In the genomic region with DNA sequence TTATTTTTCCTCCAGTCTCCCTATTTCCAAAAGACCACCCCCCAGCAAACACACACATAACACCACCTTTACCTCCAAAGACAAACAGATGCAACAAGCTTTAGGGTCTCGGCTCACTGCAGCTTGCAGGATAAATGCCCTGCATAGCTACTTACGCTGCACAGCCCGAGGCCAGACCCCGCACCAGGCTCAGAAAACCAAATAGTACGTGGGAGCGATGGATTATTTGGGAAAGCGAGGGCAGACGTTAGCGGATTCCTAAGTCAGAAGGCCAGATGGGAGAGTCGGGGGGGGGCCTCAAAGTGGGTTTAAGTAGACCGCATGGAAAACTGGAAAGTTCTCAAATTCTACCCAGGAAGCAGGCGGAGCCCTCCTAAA, we compare ENCODE assay signal across 8 cellular contexts. TPM values are rescaled to one million over a fixed set of nuclear protein-coding genes. Genes with fewer than 3 reads are reported as not detected.
DNase-seq lines count a peak whose midpoint lies in the region; ATAC-seq and TF ChIP-seq lines count a peak whose summit lies in the region.

No MANE protein-coding gene starts in this region.

- TF ChIP-seq CTCF in heart left ventricle (IDR thresholded peaks at IDR 0.05) = no peak

- no peaks in the 10 kb centered on the region for H3K27me3 ChIP-seq in heart left ventricle

- peaks cover 10% of the 10 kb centered on the region for H3K4me1 Mint-ChIP-seq in activated CD8-positive, alpha-beta memory T cell treated with anti-CD3 and anti-CD28 coated beads, Interleukin-2, amount 10 ng/mL, durations not matched to agents 7 days and 5 days
- H3K4me1 Mint-ChIP-seq in activated T-cell treated with anti-CD3 and anti-CD28 coated beads, Interleukin-2, amount 50 U/mL, for 4 hours (ENCODE audit: low read depth) = peaks cover 7% of the 10 kb centered on the region

- TF ChIP-seq POLR2A in heart left ventricle (IDR thresholded peaks at IDR 0.05) = no peak

- peaks cover 0 to 17% (median 8%) of the 10 kb centered on the region in 9 donors for H3K36me3 ChIP-seq in heart left ventricle

- ATAC-seq in activated CD8-positive, alpha-beta memory T cell treated with anti-CD3 and anti-CD28 coated beads, Interleukin-2, amount 10 ng/mL, durations not matched to agents 7 days and 5 days = peak; percentile 34
- ATAC-seq in activated T-cell treated with anti-CD3 and anti-CD28 coated beads, Interleukin-2, amount 50 U/mL, for 4 hours = peak; percentile 36 to 37
- ATAC-seq in heart left ventricle (peak in 1 of 4 donors; percentile 12), GM21390 (IDR thresholded peaks at IDR 0.05; ENCODE audit: unreplicated experiment) (no peak)

- H3K27me3 Mint-ChIP-seq in activated CD8-positive, alpha-beta memory T cell treated with anti-CD3 and anti-CD28 coated beads, Interleukin-2, amount 10 ng/mL, durations not matched to agents 7 days and 5 days = peaks cover 12% of the 10 kb centered on the region
- no peaks in the 10 kb centered on the region for H3K27me3 Mint-ChIP-seq in activated T-cell treated with anti-CD3 and anti-CD28 coated beads, Interleukin-2, amount 50 U/mL, for 4 hours (ENCODE audit: low read depth)

- H3K9me3 Mint-ChIP-seq in activated CD8-positive, alpha-beta memory T cell treated with anti-CD3 and anti-CD28 coated beads, Interleukin-2, amount 10 ng/mL, durations not matched to agents 7 days and 5 days (ENCODE audit: low read depth) = no peaks in the 10 kb centered on the region
- no peaks in the 10 kb centered on the region for H3K9me3 Mint-ChIP-seq in activated T-cell treated with anti-CD3 and anti-CD28 coated beads, Interleukin-2, amount 50 U/mL, for 4 hours

- CTCF ChIA-PET in activated CD8-positive, alpha-beta memory T cell treated with anti-CD3 and anti-CD28 coated beads, Interleukin-2, amount 10 ng/mL, durations not matched to agents 7 days and 5 days (lab: Charles Lee) = interaction anchor here (1.0 to 2.1 kb wide), 3 partner anchors 29 to 42 kb away, joined by 4 to 18 read pairs (median 6); no protein-coding TSS in a partner anchor

- no peak for DNase-seq in activated CD8-positive, alpha-beta memory T cell treated with anti-CD3 and anti-CD28 coated beads, Interleukin-2, amount 10 ng/mL, durations not matched to agents 7 days and 5 days
- no peak for DNase-seq in activated CD8-positive, alpha-beta memory T cell treated with anti-CD3 and anti-CD28 coated beads, Interleukin-2, amount 50 U/mL, for 4 hours
- no peak for DNase-seq in activated T-cell treated with anti-CD3 and anti-CD28 coated beads, Interleukin-2, amount 50 U/mL, for 4 hours
- DNase-seq in heart left ventricle (no peak), skeletal muscle cell (ENCODE audit: low read depth) (no peak), posterior cingulate gyrus (no peak)
- DNase-seq in NK-92 treated with Interleukin-12 subunit alpha and Interleukin-12 subunit beta, amount 100 ng/mL, for 24 hours (lab: John Stamatoyannopoulos, UW) = no peak

- H3K4me3 Mint-ChIP-seq in activated CD8-positive, alpha-beta memory T cell treated with anti-CD3 and anti-CD28 coated beads, Interleukin-2, amount 10 ng/mL, durations not matched to agents 7 days and 5 days = peak overlapping the region; percentile 89
- H3K4me3 Mint-ChIP-seq in activated T-cell treated with anti-CD3 and anti-CD28 coated beads, Interleukin-2, amount 50 U/mL, for 4 hours = peak overlapping the region; percentile 97

- WGBS in heart left ventricle, 4 donors = 0 to 1% (median 0%) methylated on average over 11 to 12 of the region's 12 CpGs

- H3K9me3 ChIP-seq in heart left ventricle = no peaks in the 10 kb centered on the region

- H3K4me1 ChIP-seq in heart left ventricle = peaks cover 0 to 59% (median 35%) of the 10 kb centered on the region in 12 donors

- peak overlapping the region; percentile 67 to 99 (median 96) for H3K4me3 ChIP-seq in heart left ventricle
- H3K4me3 ChIP-seq in skeletal muscle cell (ENCODE audit: low read depth, low read length) = peak overlapping the region; percentile 98

- H3K27ac ChIP-seq in heart left ventricle = peak overlapping the region; percentile 54 to 99 (median 91)

- peak overlapping the region; percentile 90 for H3K27ac Mint-ChIP-seq in activated CD8-positive, alpha-beta memory T cell treated with anti-CD3 and anti-CD28 coated beads, Interleukin-2, amount 10 ng/mL, durations not matched to agents 7 days and 5 days

- H3K36me3 Mint-ChIP-seq in activated CD8-positive, alpha-beta memory T cell treated with anti-CD3 and anti-CD28 coated beads, Interleukin-2, amount 10 ng/mL, durations not matched to agents 7 days and 5 days = no peaks in the 10 kb centered on the region
- H3K36me3 Mint-ChIP-seq in activated T-cell treated with anti-CD3 and anti-CD28 coated beads, Interleukin-2, amount 50 U/mL, for 4 hours (ENCODE audit: insufficient read depth) = peaks cover 5% of the 10 kb centered on the region

- intact Hi-C loops in heart left ventricle (cut with DNase I) (loop anchor here in 8 of 10 donors (1.0 to 5.0 kb wide), 4 partner anchors 23 to 41 kb away; a partner anchor contains a TSS), posterior cingulate gyrus (cut with DNase I) (no loop called here)

RNA-seq across cellular contexts. Expression of a gene that starts 0.4 kb away (rescaled TPM):
- 10 to 100 TPM; 35.6 to 40.0 TPM for total RNA-seq in activated CD8-positive, alpha-beta memory T cell treated with anti-CD3 and anti-CD28 coated beads, Interleukin-2, amount 10 ng/mL, durations not matched to agents 7 days and 5 days
- 10 to 100 TPM; 58.7 to 65.4 (median 60.7) TPM for total RNA-seq in activated T-cell treated with anti-CD3 and anti-CD28 coated beads, Interleukin-2, amount 50 U/mL, for 4 hours
- 10 to 100 TPM; 16.8 to 30.8 (median 20.9) TPM for total RNA-seq in heart left ventricle
- 10 to 100 TPM; 37.1 to 41.5 TPM for polyA plus RNA-seq in heart left ventricle

RNA-seq across cellular contexts. Expression of a gene that starts 33.7 kb away (rescaled TPM):
- not detected for total RNA-seq in activated CD8-positive, alpha-beta memory T cell treated with anti-CD3 and anti-CD28 coated beads, Interleukin-2, amount 10 ng/mL, durations not matched to agents 7 days and 5 days
- total RNA-seq in activated T-cell treated with anti-CD3 and anti-CD28 coated beads, Interleukin-2, amount 50 U/mL, for 4 hours = under 1 TPM in 1 of 3 donors, not detected in 2; 0.05 TPM
- total RNA-seq in heart left ventricle = under 1 TPM in 5 of 9 donors, not detected in 4; 0.07 to 0.12 (median 0.10) TPM
- under 1 TPM in 1 of 2 donors, not detected in 1; 0.08 TPM for polyA plus RNA-seq in heart left ventricle

RNA-seq across cellular contexts. Expression of a gene that starts 40.8 kb away (rescaled TPM):
- total RNA-seq in activated CD8-positive, alpha-beta memory T cell treated with anti-CD3 and anti-CD28 coated beads, Interleukin-2, amount 10 ng/mL, durations not matched to agents 7 days and 5 days = 10 to 100 TPM; 29.4 to 37.4 TPM
- total RNA-seq in activated T-cell treated with anti-CD3 and anti-CD28 coated beads, Interleukin-2, amount 50 U/mL, for 4 hours = 10 to 100 TPM; 17.9 to 24.6 (median 24.0) TPM
- 100 to 1,000 TPM; 213 to 796 (median 542) TPM for total RNA-seq in heart left ventricle
- polyA plus RNA-seq in heart left ventricle = 100 to 1,000 TPM; 310 to 655 TPM

Comparison
In these comparisons a context has a peak if more than half of its experiments do, and no peak if none do; other contexts are left out.
1. RNA of a gene that starts 40.8 kb away (total RNA-seq): 213 to 796 TPM in heart left ventricle; 29.4 to 37.4 TPM in activated CD8-positive, alpha-beta memory T cell treated with anti-CD3 and anti-CD28 coated beads, Interleukin-2, amount 10 ng/mL, durations not matched to agents 7 days and 5 days and 17.9 to 24.6 TPM in activated T-cell treated with anti-CD3 and anti-CD28 coated beads, Interleukin-2, amount 50 U/mL, for 4 hours; every median in the first group is over 4 times any median in the second.